In genomic region chr3:32531010-32531647, GRCh38 we compare ENCODE assay signal across 13 cellular contexts. TPM values are rescaled to one million over a fixed set of nuclear protein-coding genes. Genes with fewer than 3 reads are reported as not detected.
A peak's percentile ranks its signal among the peaks of the same experiment; 100 is the strongest.
DNase-seq lines count a peak whose midpoint lies in the region; ATAC-seq, FAIRE-seq and TF ChIP-seq lines count a peak whose summit lies in the region.
"Had no signal": no experiment of that assay in that cellular context is flagged by ENCODE, and none has a peak within 500 bp of the region (broad histone marks: within the 10 kb centered on the region; RNA-seq: fewer than 3 reads in every experiment).

No MANE protein-coding gene starts in this region.

- H3K27me3 ChIP-seq in mammary epithelial cell (ENCODE audit: insufficient read depth, low read length) = no peaks in the 10 kb centered on the region
- H3K27me3 ChIP-seq in K562 (ENCODE audit: control insufficient read depth in 2 of 2, insufficient read depth in 2 of 2, low read length in 2 of 2) = no peaks in the 10 kb centered on the region
- no peaks in the 10 kb centered on the region for H3K27me3 ChIP-seq in left ventricle myocardium inferior (ENCODE audit: low read depth)

- H2AFZ ChIP-seq in mammary epithelial cell (ENCODE audit: low read depth, low read length) (no peak overlapping the region), K562 (ENCODE audit: low read depth, low read length) (no peak overlapping the region)

- no TSS peak for BruUV-seq in MCF 10A (replicated peaks; lab: Mats Ljungman, UMichigan)
- no TSS peak for BruUV-seq in mammary epithelial cell (replicated peaks; lab: Mats Ljungman, UMichigan)
- BruUV-seq in K562 (replicated peaks; lab: Mats Ljungman, UMichigan) = no TSS peak

- dilution Hi-C loops in mammary epithelial cell (cut with HindIII; ENCODE audit: low sequenced_read_pairs) = no loop called here

- no peak for TF ChIP-seq RAD21 in K562 (CRISPR knock-in tag; conservative IDR thresholded peaks at IDR 0.05 in 1 of 2, IDR thresholded peaks at IDR 0.05 in 1 of 2)

- H4K20me1 ChIP-seq in mammary epithelial cell (ENCODE audit: insufficient read depth, low read length) (no peaks in the 10 kb centered on the region), K562 (replicated peaks; ENCODE audit: control insufficient read depth, insufficient read depth, low read length) (no peaks in the 10 kb centered on the region)

- H3K4me3 ChIP-seq in mammary epithelial cell (replicated peaks in 1 of 3; ENCODE audit: insufficient read depth in 1 of 3, low read depth in 2 of 3, low read length in 3 of 3) = no peak overlapping the region
- H3K4me3 ChIP-seq in K562 = no peak overlapping the region
- H3K4me3 ChIP-seq in left ventricle myocardium inferior = no peak overlapping the region

- no peaks in the 10 kb centered on the region for H3K4me1 ChIP-seq in mammary epithelial cell (ENCODE audit: insufficient read depth, low read length)
- no peaks in the 10 kb centered on the region for H3K4me1 ChIP-seq in K562 (replicated peaks in 1 of 2; ENCODE audit: control insufficient read depth in 2 of 2, insufficient read depth in 2 of 2, low read length in 2 of 2)
- H3K4me1 ChIP-seq in left ventricle myocardium inferior = peaks cover 14% of the 10 kb centered on the region

- TF ChIP-seq POLR2A in K562 (conservative IDR thresholded peaks at IDR 0.05) = 0 out of 2 replicates have a peak, but pooled peaks have one; percentile 23

- H3K9me3 ChIP-seq in mammary epithelial cell (replicated peaks; ENCODE audit: insufficient read depth, low read length) = no peaks in the 10 kb centered on the region
- H3K9me3 ChIP-seq in K562 (replicated peaks; ENCODE audit: control insufficient read depth, insufficient read depth, low read depth, low read length) = no peaks in the 10 kb centered on the region
- no peaks in the 10 kb centered on the region for H3K9me3 ChIP-seq in left ventricle myocardium inferior (replicated peaks)

- no peaks in the 10 kb centered on the region for H3K27me3 Mint-ChIP-seq in MCF 10A (ENCODE audit: insufficient read depth, unreplicated experiment)
- no peaks in the 10 kb centered on the region for H3K27me3 Mint-ChIP-seq in stimulated activated naive CD8-positive, alpha-beta T cell treated with anti-CD3 and anti-CD28 coated beads, Interleukin-15, Interleukin-2, amounts not matched to agents 100 ng/mL and 50 ng/mL, for 24 hours

- POLR2A ChIA-PET in MCF 10A (lab: Yijun Ruan, JAX) = no interaction called here
- POLR2A ChIA-PET in K562 (lab: Yijun Ruan, JAX) = no interaction called here

- DNase-seq in MCF 10A (ENCODE audit: unreplicated experiment) (no peak), mammary epithelial cell (no peak), K562 (ENCODE audit: extremely low read depth in 1 of 4, low spot score in 3 of 4) (no peak), left ventricle myocardium inferior (no peak)
- no peak for DNase-seq in stimulated activated CD4-positive, alpha-beta T cell treated with anti-CD3 and anti-CD28 coated beads, Interleukin-4, amount 100 ng/mL, for 24 hours
- DNase-seq: activated T-cell treated with anti-CD3 and anti-CD28 coated beads, Interleukin-2, amount 50 U/mL, for 48 hours; DMS79; left colon; NCI-H510A treated with DMSO at 0.1 percent for 48 hours had no signal

- H3K79me2 ChIP-seq in mammary epithelial cell (ENCODE audit: insufficient read depth, low read length) (no peaks in the 10 kb centered on the region), K562 (ENCODE audit: control insufficient read depth, insufficient read depth, low read length) (no peaks in the 10 kb centered on the region)

- no peak overlapping the region for H3K9ac ChIP-seq in mammary epithelial cell (ENCODE audit: insufficient read depth, low read length)
- H3K9ac ChIP-seq in K562 (ENCODE audit: insufficient read depth in 1 of 2, low read depth in 2 of 2, low read length in 2 of 2) = no peak overlapping the region

- peak overlapping the region; percentile 58 for H3K27ac Mint-ChIP-seq in MCF 10A (ENCODE audit: low read depth, unreplicated experiment)
- H3K27ac Mint-ChIP-seq in stimulated activated naive CD8-positive, alpha-beta T cell treated with anti-CD3 and anti-CD28 coated beads, Interleukin-15, Interleukin-2, amounts not matched to agents 100 ng/mL and 50 ng/mL, for 24 hours = peak overlapping the region; percentile 46

- H3K4me2 ChIP-seq in mammary epithelial cell (ENCODE audit: insufficient read depth, low read depth, low read length) = no peak overlapping the region
- H3K4me2 ChIP-seq in K562 (ENCODE audit: insufficient read depth, low read length) = no peak overlapping the region

- CTCF ChIA-PET in MCF 10A (lab: Yijun Ruan, JAX) (interaction anchor here (1.5 kb wide), 1 partner anchor 8 kb away, joined by 3 read pairs; no protein-coding TSS in a partner anchor), mammary epithelial cell (lab: Charles Lee; ENCODE audit: low non-redundant PET) (no interaction called here), K562 (lab: Yijun Ruan, JAX; ENCODE audit: low intra/inter-chr PET ratio) (no interaction called here)

- ATAC-seq in HG02759 (IDR thresholded peaks at IDR 0.05; ENCODE audit: unreplicated experiment) (peak; percentile 44), K562 (peak; percentile 57), GM18861 (IDR thresholded peaks at IDR 0.05; ENCODE audit: unreplicated experiment) (no peak)
- ATAC-seq: left colon had no signal

- in situ Hi-C loops in mammary epithelial cell (cut with MboI; ENCODE audit: low sequenced_read_pairs in 2 of 2) (no loop called here), K562 (cut with MboI) (no loop called here)

- H3K9me3 Mint-ChIP-seq in MCF 10A (ENCODE audit: unreplicated experiment) = no peaks in the 10 kb centered on the region
- H3K9me3 Mint-ChIP-seq in stimulated activated naive CD8-positive, alpha-beta T cell treated with anti-CD3 and anti-CD28 coated beads, Interleukin-15, Interleukin-2, amounts not matched to agents 100 ng/mL and 50 ng/mL, for 24 hours = no peaks in the 10 kb centered on the region

- TF ChIP-seq CTCF in MCF 10A (IDR thresholded peaks at IDR 0.05; ENCODE audit: unreplicated experiment) = no peak
- no peak for TF ChIP-seq CTCF in mammary epithelial cell (conservative IDR thresholded peaks at IDR 0.05 in 1 of 2, IDR thresholded peaks at IDR 0.05 in 1 of 2; ENCODE audit: extremely low read depth in 1 of 2, insufficient read depth in 1 of 2, low read depth in 1 of 2, low read length in 2 of 2)
- TF ChIP-seq CTCF in K562 (IDR thresholded peaks at IDR 0.05 in 2 of 3, conservative IDR thresholded peaks at IDR 0.05 in 1 of 3; ENCODE audit: insufficient read depth in 2 of 3, low read depth in 1 of 3, low read length in 3 of 3) = no peak
- TF ChIP-seq CTCF in left ventricle myocardium inferior (IDR thresholded peaks at IDR 0.05; ENCODE audit: borderline replicate concordance) = no peak

- peaks cover 38% of the 10 kb centered on the region for H3K36me3 Mint-ChIP-seq in MCF 10A (ENCODE audit: insufficient read depth, unreplicated experiment)
- H3K36me3 Mint-ChIP-seq in stimulated activated naive CD8-positive, alpha-beta T cell treated with anti-CD3 and anti-CD28 coated beads, Interleukin-15, Interleukin-2, amounts not matched to agents 100 ng/mL and 50 ng/mL, for 24 hours (ENCODE audit: low read depth) = peaks cover 64% of the 10 kb centered on the region

- no peaks in the 10 kb centered on the region for H3K9me1 ChIP-seq in K562 (ENCODE audit: control insufficient read depth, insufficient read depth, low read length)

- H3K27ac ChIP-seq in mammary epithelial cell (ENCODE audit: insufficient read depth, low read depth, low read length) (no peak overlapping the region), K562 (ENCODE audit: extremely low read depth, low read depth, low read length) (no peak overlapping the region), left ventricle myocardium inferior (replicated peaks) (no peak overlapping the region)

- intact Hi-C loops in MCF 10A (cut with micrococcal nuclease) (no loop called here), mammary epithelial cell (cut with micrococcal nuclease) (no loop called here), K562 (cut with micrococcal nuclease) (no loop called here), left ventricle myocardium inferior (cut with micrococcal nuclease) (no loop called here)

- FAIRE-seq in K562 (lab: Jason Lieb, UNC) = no peak
- FAIRE-seq: GM18507 had no signal

- TF ChIP-seq EP300 in K562 (IDR thresholded peaks at IDR 0.05; ENCODE audit: low read length) = no peak

- H3K4me3 Mint-ChIP-seq in MCF 10A (ENCODE audit: unreplicated experiment) = no peak overlapping the region
- H3K4me3 Mint-ChIP-seq in stimulated activated naive CD8-positive, alpha-beta T cell treated with anti-CD3 and anti-CD28 coated beads, Interleukin-15, Interleukin-2, amounts not matched to agents 100 ng/mL and 50 ng/mL, for 24 hours = no peak overlapping the region

- H3K36me3 ChIP-seq in mammary epithelial cell (ENCODE audit: insufficient read depth, low read length) (peaks cover 27% of the 10 kb centered on the region), K562 (ENCODE audit: control insufficient read depth, insufficient read depth, low read length) (peaks cover 84% of the 10 kb centered on the region), left ventricle myocardium inferior (peaks cover 78% of the 10 kb centered on the region)

- peaks cover 6% of the 10 kb centered on the region for H3K4me1 Mint-ChIP-seq in MCF 10A (ENCODE audit: insufficient read depth, unreplicated experiment)
- peaks cover 8% of the 10 kb centered on the region for H3K4me1 Mint-ChIP-seq in stimulated activated naive CD8-positive, alpha-beta T cell treated with anti-CD3 and anti-CD28 coated beads, Interleukin-15, Interleukin-2, amounts not matched to agents 100 ng/mL and 50 ng/mL, for 24 hours (ENCODE audit: low read depth)

RNA-seq across cellular contexts. Expression of gene CMTM6, which starts 28.5 kb away (rescaled TPM):
- 27.2 and 32.2 TPM in 2 replicates for total RNA-seq in MCF 10A (2022)
- 100 to 1,000 TPM in 1 of 2 donors, 10 to 100 TPM in 1; 70.0 to 174 TPM for total RNA-seq in mammary epithelial cell
- polyA plus RNA-seq in mammary epithelial cell = 43.6 TPM
- polyA minus RNA-seq in mammary epithelial cell = 44.9 TPM
- total RNA-seq in K562 (2011; cell fraction: chromatin; rRNA removed; ENCODE audit: low replicate concordance) = 12.5 and 35.1 TPM in 2 replicates
- 11.8 and 13.0 TPM in 2 replicates for total RNA-seq in K562 (2011; cell fraction: nucleolus; rRNA removed)
- 29.2 and 59.8 TPM in 2 replicates for total RNA-seq in K562 (2011; cell fraction: nucleoplasm; rRNA removed)
- total RNA-seq in K562 (2014; rRNA removed) = 13.1 and 14.9 TPM in 2 replicates
- total RNA-seq in K562 (2014; rRNA removed; fragmentation: Illumina TruSeq; extraction: Trizol) = 30.2 and 36.6 TPM in 2 replicates
- total RNA-seq in K562 (2015; rRNA removed; fragmentation: Illumina TruSeq; extraction: Trizol) = 35.5 and 39.7 TPM in 2 replicates
- 19.5 TPM in 2 replicates for total RNA-seq in K562 (2021)
- 19.0 and 27.8 TPM in 2 replicates for polyA plus RNA-seq in K562 (2011; rRNA removed)
- 5.3 and 11.6 TPM in 2 replicates for polyA plus RNA-seq in K562 (2011; cell fraction: cytosol; rRNA removed)
- 5.5 and 9.9 TPM in 2 replicates for polyA plus RNA-seq in K562 (2011; cell fraction: nucleus; rRNA removed)
- 18.1 and 19.3 TPM in 2 replicates for polyA plus RNA-seq in K562 (2012)
- polyA plus RNA-seq in K562 (2014; fragmentation: Illumina TruSeq; extraction: Trizol) = 18.9 and 21.3 TPM in 2 replicates
- 1 to 10 TPM; 8.9 to 9.2 TPM for polyA plus RNA-seq in K562 (2014; fragmentation: Nextera tagmentation; extraction: Ambion mirVana)
- polyA plus RNA-seq in K562 (2014; rRNA removed) = 19.5 and 21.8 TPM in 2 replicates
- polyA minus RNA-seq in K562 (2011; rRNA and poly(A)+ RNA removed) = 20.5 and 22.6 TPM in 2 replicates
- 5.8 and 9.8 TPM in 2 replicates for polyA minus RNA-seq in K562 (2011; cell fraction: cytosol; rRNA and poly(A)+ RNA removed)
- 4.2 and 7.9 TPM in 2 replicates for polyA minus RNA-seq in K562 (2011; cell fraction: nucleus; rRNA and poly(A)+ RNA removed)
- 10.9 TPM for total RNA-seq in left ventricle myocardium inferior

RNA-seq across cellular contexts. Expression of gene DYNC1LI1, which starts 39.5 kb away (rescaled TPM):
- 39.1 and 47.6 TPM in 2 replicates for total RNA-seq in MCF 10A (2022)
- total RNA-seq in mammary epithelial cell = 10 to 100 TPM; 30.2 to 43.8 TPM
- polyA plus RNA-seq in mammary epithelial cell = 20.8 TPM
- 23.3 TPM for polyA minus RNA-seq in mammary epithelial cell
- 31.8 and 78.8 TPM in 2 replicates for total RNA-seq in K562 (2011; cell fraction: chromatin; rRNA removed; ENCODE audit: low replicate concordance)
- total RNA-seq in K562 (2011; cell fraction: nucleolus; rRNA removed) = 39.7 and 41.7 TPM in 2 replicates
- 50.8 and 61.4 TPM in 2 replicates for total RNA-seq in K562 (2011; cell fraction: nucleoplasm; rRNA removed)
- total RNA-seq in K562 (2014; rRNA removed) = 61.3 and 61.6 TPM in 2 replicates
- 78.1 and 101 TPM in 2 replicates for total RNA-seq in K562 (2014; rRNA removed; fragmentation: Illumina TruSeq; extraction: Trizol)
- total RNA-seq in K562 (2015; rRNA removed; fragmentation: Illumina TruSeq; extraction: Trizol) = 66.8 and 70.2 TPM in 2 replicates
- total RNA-seq in K562 (2021) = 61.8 and 63.0 TPM in 2 replicates
- polyA plus RNA-seq in K562 (2011; rRNA removed) = 42.5 and 85.4 TPM in 2 replicates
- 18.3 and 20.7 TPM in 2 replicates for polyA plus RNA-seq in K562 (2011; cell fraction: cytosol; rRNA removed)
- polyA plus RNA-seq in K562 (2011; cell fraction: nucleus; rRNA removed) = 15.0 and 15.5 TPM in 2 replicates
- 40.5 and 70.9 TPM in 2 replicates for polyA plus RNA-seq in K562 (2012)
- polyA plus RNA-seq in K562 (2014; fragmentation: Illumina TruSeq; extraction: Trizol) = 60.7 and 66.9 TPM in 2 replicates
- polyA plus RNA-seq in K562 (2014; fragmentation: Nextera tagmentation; extraction: Ambion mirVana) = 10 to 100 TPM; 21.0 to 26.0 TPM
- polyA plus RNA-seq in K562 (2014; rRNA removed) = 54.8 and 59.5 TPM in 2 replicates
- 61.2 and 78.5 TPM in 2 replicates for polyA minus RNA-seq in K562 (2011; rRNA and poly(A)+ RNA removed)
- polyA minus RNA-seq in K562 (2011; cell fraction: cytosol; rRNA and poly(A)+ RNA removed) = 19.2 and 34.3 TPM in 2 replicates
- polyA minus RNA-seq in K562 (2011; cell fraction: nucleus; rRNA and poly(A)+ RNA removed) = 39.3 and 54.0 TPM in 2 replicates
- 53.8 TPM for total RNA-seq in left ventricle myocardium inferior
